In the genomic region with DNA sequence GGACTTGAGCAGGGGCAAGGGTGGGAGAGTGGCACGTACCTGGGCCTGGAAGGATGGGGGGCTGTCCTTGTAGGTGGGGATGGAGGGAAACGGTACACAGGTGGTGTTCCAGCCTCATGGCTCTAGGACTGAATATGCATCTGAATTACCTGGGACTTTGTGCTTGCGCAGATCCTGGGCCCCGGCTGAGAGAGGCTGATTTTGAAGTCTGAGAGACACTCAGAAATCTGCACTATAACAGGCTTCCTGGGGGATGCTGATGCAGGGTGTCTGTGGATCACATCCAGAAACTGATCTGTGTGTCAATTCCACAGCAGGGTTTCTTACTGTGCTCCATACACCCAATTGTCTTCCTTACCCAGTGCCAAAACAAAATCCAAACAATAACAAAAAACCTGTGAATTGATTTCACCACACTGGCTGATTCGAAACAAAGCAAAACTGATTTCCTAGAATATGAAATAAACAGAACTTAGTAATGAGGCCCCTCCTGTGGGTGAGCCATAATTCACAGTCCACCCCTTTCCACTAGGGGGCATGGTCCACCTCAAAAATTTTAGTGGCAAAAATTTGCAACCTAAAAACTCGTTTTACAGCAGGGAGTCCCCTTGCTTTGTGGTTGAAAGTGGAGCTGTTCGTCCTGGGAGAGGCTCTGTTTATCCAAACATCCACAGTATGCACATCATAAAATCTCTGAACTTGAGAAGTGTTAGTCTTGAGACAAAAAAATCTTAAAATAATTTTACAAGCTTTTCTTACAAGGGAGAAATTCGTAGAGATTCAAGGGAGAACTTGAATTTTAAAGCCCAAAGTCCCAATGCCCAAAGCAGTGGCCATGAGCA, we compare ENCODE assay signal across 8 cellular contexts. TPM values are rescaled to one million over a fixed set of nuclear protein-coding genes. Genes with fewer than 3 reads are reported as not detected.
DNase-seq lines count a peak whose midpoint lies in the region; ATAC-seq and TF ChIP-seq lines count a peak whose summit lies in the region.

No MANE protein-coding gene starts in this region.

- H3K4me1 Mint-ChIP-seq in glutamatergic neuron (ENCODE audit: low read depth, unreplicated experiment): peaks cover 2% of the 10 kb centered on the region

- POLR2A ChIA-PET in RWPE1 (lab: Yijun Ruan, JAX; ENCODE audit: low non-redundant PET): no interaction called here

- no peak overlapping the region for H3K4me3 Mint-ChIP-seq in glutamatergic neuron (ENCODE audit: unreplicated experiment)

- peak; percentile 62 for TF ChIP-seq CTCF in GM13976 (IDR thresholded peaks at IDR 0.05; ENCODE audit: borderline replicate concordance, control extremely low read depth, extremely low read depth, insufficient read depth, missing control alignments)
- TF ChIP-seq CTCF in RWPE1 (conservative IDR thresholded peaks at IDR 0.05; ENCODE audit: low read depth): peak; percentile 82
- TF ChIP-seq CTCF in glutamatergic neuron (IDR thresholded peaks at IDR 0.05; ENCODE audit: partially characterized antibody, unreplicated experiment): peak; percentile 78

- DNase-seq in ACHN (peak; percentile 59), GM13976 (ENCODE audit: low spot score) (peak; percentile 65), RWPE1 (ENCODE audit: low spot score) (peak; percentile 83), glutamatergic neuron (peak; percentile 32), putamen (ENCODE audit: low spot score) (peak; percentile 72)
- peak; percentile 56 for DNase-seq in activated naive CD4-positive, alpha-beta T cell treated with anti-CD3 and anti-CD28 coated beads, Interleukin-2, amount 50 U/mL, for 16 hours

- peaks cover 19% of the 10 kb centered on the region for H3K36me3 Mint-ChIP-seq in glutamatergic neuron (ENCODE audit: unreplicated experiment)

- H3K9me3 Mint-ChIP-seq in glutamatergic neuron (ENCODE audit: unreplicated experiment): peaks cover 2% of the 10 kb centered on the region

- peaks cover 4% of the 10 kb centered on the region for H3K27me3 Mint-ChIP-seq in glutamatergic neuron (ENCODE audit: unreplicated experiment)

- no peak overlapping the region for H3K27ac Mint-ChIP-seq in glutamatergic neuron (ENCODE audit: unreplicated experiment)

- ATAC-seq in GM21529 (IDR thresholded peaks at IDR 0.05; ENCODE audit: unreplicated experiment) (no peak), GM21619 (IDR thresholded peaks at IDR 0.05; ENCODE audit: unreplicated experiment) (no peak)

- CTCF ChIA-PET in RWPE1 (lab: Yijun Ruan, JAX): interaction anchor here (0.6 to 1.6 kb wide), 15 partner anchors 8 to 221 kb away, joined by 3 to 8 read pairs (median 3); a partner anchor contains a TSS

- in situ Hi-C loops in ACHN (cut with HindIII; ENCODE audit: low pct_ligation_motif_present, low pct_unique_long_range_greater_than_20kb, low sequenced_read_pairs): no loop called here
- in situ Hi-C loops in GM13976 (cut with MboI; ENCODE audit: low sequenced_read_pairs, unreplicated experiment): no loop called here

- peak overlapping the region; percentile 69 for H3K27ac ChIP-seq in RWPE1

RNA-seq across cellular contexts. Expression of a gene that starts 32.0 kb away (rescaled TPM):
- total RNA-seq in glutamatergic neuron (ENCODE audit: unreplicated experiment): 31.4 TPM

Comparison
In these comparisons a context has a peak if more than half of its experiments do, and no peak if none do; other contexts are left out.
1. DNase-seq: peak in every context shown above with its lines; median percentile 83 in RWPE1; 72 in putamen; 65 in GM13976; 59 in ACHN; 56 in activated naive CD4-positive, alpha-beta T cell treated with anti-CD3 and anti-CD28 coated beads, Interleukin-2, amount 50 U/mL, for 16 hours; 32 in glutamatergic neuron.